Comparison of ENCODE assay signal across 10 cellular contexts in the genomic region with DNA sequence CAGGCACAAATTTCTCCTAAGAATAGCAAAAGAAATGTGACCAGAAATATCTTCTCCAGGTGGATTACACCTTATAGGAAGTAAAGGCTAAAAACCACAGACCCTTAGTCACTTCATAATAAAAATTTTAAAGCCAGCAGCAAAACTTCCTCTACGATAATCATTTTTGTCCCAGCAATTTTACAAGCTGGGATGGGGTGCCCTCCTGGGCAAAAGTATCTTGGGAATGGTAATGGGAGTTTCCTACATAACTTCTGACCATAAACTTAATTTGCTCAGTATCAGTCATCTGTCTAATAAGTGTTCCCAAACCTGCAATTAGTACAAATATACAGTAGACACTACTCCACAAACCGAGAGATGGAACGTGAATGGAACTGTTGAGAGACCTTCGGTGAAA. TPM values are rescaled to one million over a fixed set of nuclear protein-coding genes. Genes with fewer than 3 reads are reported as not detected.
A peak's percentile ranks its signal among the peaks of the same experiment; 100 is the strongest.
DNase-seq lines count a peak whose midpoint lies in the region; ATAC-seq and TF ChIP-seq lines count a peak whose summit lies in the region.
"Had no signal": no experiment of that assay in that cellular context is flagged by ENCODE, and none has a peak within 500 bp of the region (broad histone marks: within the 10 kb centered on the region; RNA-seq: fewer than 3 reads in every experiment).

No MANE protein-coding gene starts in this region.

- peaks cover 45% of the 10 kb centered on the region for H3K36me3 Mint-ChIP-seq in stimulated activated naive CD8-positive, alpha-beta T cell treated with anti-CD3 and anti-CD28 coated beads, Interleukin-15, Interleukin-2, amounts not matched to agents 100 ng/mL and 50 ng/mL, for 24 hours (ENCODE audit: low read depth)

- WGBS in mammary epithelial cell (ENCODE audit: low coverage, missing lambda C conversion rate) = 5% methylated on average over 4 of the region's 4 CpGs

- H3K9ac ChIP-seq in mammary epithelial cell (ENCODE audit: insufficient read depth, low read length) (peak overlapping the region; percentile 74), mucosa of stomach (ENCODE audit: low read length) (peak overlapping the region; percentile 85)

- H3K4me1 ChIP-seq in mammary epithelial cell (ENCODE audit: insufficient read depth, low read length) (peaks cover 32% of the 10 kb centered on the region), mucosa of stomach (ENCODE audit: control insufficient read depth, insufficient read depth, low read length) (peaks cover 21% of the 10 kb centered on the region)

- no peak for TF ChIP-seq CTCF in mammary epithelial cell (conservative IDR thresholded peaks at IDR 0.05 in 1 of 2, IDR thresholded peaks at IDR 0.05 in 1 of 2; ENCODE audit: extremely low read depth in 1 of 2, insufficient read depth in 1 of 2, low read depth in 1 of 2, low read length in 2 of 2)

- H3K79me2 ChIP-seq in mammary epithelial cell (ENCODE audit: insufficient read depth, low read length) = peaks cover 79% of the 10 kb centered on the region

- H2AFZ ChIP-seq in mammary epithelial cell (ENCODE audit: low read depth, low read length) = no peak overlapping the region

- no peaks in the 10 kb centered on the region for H3K9me3 Mint-ChIP-seq in stimulated activated naive CD8-positive, alpha-beta T cell treated with anti-CD3 and anti-CD28 coated beads, Interleukin-15, Interleukin-2, amounts not matched to agents 100 ng/mL and 50 ng/mL, for 24 hours
- H3K9me3 Mint-ChIP-seq: dendritic cell treated with granulocyte-macrophage colony-stimulating factor and Interleukin-4, amounts not matched to agents 40 ng/mL and 50 ng/mL, for 4 days had no signal

- intact Hi-C loops in mammary epithelial cell (cut with micrococcal nuclease) = no loop called here

- peak overlapping the region; percentile 93 for H3K4me2 ChIP-seq in mammary epithelial cell (ENCODE audit: insufficient read depth, low read depth, low read length)

- H3K4me1 Mint-ChIP-seq in stimulated activated naive CD8-positive, alpha-beta T cell treated with anti-CD3 and anti-CD28 coated beads, Interleukin-15, Interleukin-2, amounts not matched to agents 100 ng/mL and 50 ng/mL, for 24 hours (ENCODE audit: low read depth) = peaks cover 56% of the 10 kb centered on the region

- H3K4me3 Mint-ChIP-seq in stimulated activated naive CD8-positive, alpha-beta T cell treated with anti-CD3 and anti-CD28 coated beads, Interleukin-15, Interleukin-2, amounts not matched to agents 100 ng/mL and 50 ng/mL, for 24 hours = peak overlapping the region; percentile 95

- H3K9me3 ChIP-seq in mammary epithelial cell (replicated peaks; ENCODE audit: insufficient read depth, low read length) = no peaks in the 10 kb centered on the region
- no peaks in the 10 kb centered on the region for H3K9me3 ChIP-seq in mucosa of stomach (ENCODE audit: control insufficient read depth, low read length)

- H3K27ac Mint-ChIP-seq in stimulated activated naive CD8-positive, alpha-beta T cell treated with anti-CD3 and anti-CD28 coated beads, Interleukin-15, Interleukin-2, amounts not matched to agents 100 ng/mL and 50 ng/mL, for 24 hours = peak overlapping the region; percentile 90
- H3K27ac Mint-ChIP-seq: dendritic cell treated with granulocyte-macrophage colony-stimulating factor and Interleukin-4, amounts not matched to agents 40 ng/mL and 50 ng/mL, for 4 days had no signal

- no peaks in the 10 kb centered on the region for H3K27me3 Mint-ChIP-seq in stimulated activated naive CD8-positive, alpha-beta T cell treated with anti-CD3 and anti-CD28 coated beads, Interleukin-15, Interleukin-2, amounts not matched to agents 100 ng/mL and 50 ng/mL, for 24 hours
- H3K27me3 Mint-ChIP-seq: dendritic cell treated with granulocyte-macrophage colony-stimulating factor and Interleukin-4, amounts not matched to agents 40 ng/mL and 50 ng/mL, for 4 days had no signal

- no peak for DNase-seq in stimulated activated naive CD8-positive, alpha-beta T cell treated with anti-CD3 and anti-CD28 coated beads, Interleukin-15, Interleukin-2, amounts not matched to agents 100 U/mL and 50 U/mL, for 24 hours
- DNase-seq in mammary epithelial cell = peak; percentile 38
- DNase-seq in NCI-H345 treated with DMSO at 0.1 percent for 48 hours (lab: John Stamatoyannopoulos, UW; ENCODE audit: unreplicated experiment) = no peak
- no peak for DNase-seq in dermis blood vessel endothelial cell
- no peak for DNase-seq in globus pallidus (ENCODE audit: low spot score)
- no peak for DNase-seq in OCI-M1 (lab: John Stamatoyannopoulos, UW)

- no peaks in the 10 kb centered on the region for H3K36me3 ChIP-seq in mammary epithelial cell (ENCODE audit: insufficient read depth, low read length)
- H3K36me3 ChIP-seq in mucosa of stomach (ENCODE audit: control insufficient read depth, insufficient read depth, low read length) = no peaks in the 10 kb centered on the region

- CTCF ChIA-PET in mammary epithelial cell (lab: Charles Lee; ENCODE audit: low non-redundant PET) = interaction anchor here (0.6 kb wide), 1 partner anchor 222 kb away, joined by 3 read pairs; no protein-coding TSS in a partner anchor

- BruUV-seq in mammary epithelial cell (replicated peaks; lab: Mats Ljungman, UMichigan) = no TSS peak

- dilution Hi-C loops in mammary epithelial cell (cut with HindIII; ENCODE audit: low sequenced_read_pairs) = no loop called here

- H3K27me3 ChIP-seq in mammary epithelial cell (ENCODE audit: insufficient read depth, low read length) = no peaks in the 10 kb centered on the region
- no peaks in the 10 kb centered on the region for H3K27me3 ChIP-seq in mucosa of stomach (ENCODE audit: control insufficient read depth, insufficient read depth, low read length)

- ATAC-seq in stimulated activated naive CD8-positive, alpha-beta T cell treated with anti-CD3 and anti-CD28 coated beads, Interleukin-15, Interleukin-2, amounts not matched to agents 100 U/mL and 50 U/mL, for 24 hours = no peak

- H4K20me1 ChIP-seq in mammary epithelial cell (ENCODE audit: insufficient read depth, low read length) = no peaks in the 10 kb centered on the region

- in situ Hi-C loops in mammary epithelial cell (cut with MboI; ENCODE audit: low sequenced_read_pairs in 2 of 2) = no loop called here

- peak overlapping the region; percentile 78 to 85 (median 81) for H3K4me3 ChIP-seq in mammary epithelial cell (replicated peaks in 1 of 3; ENCODE audit: insufficient read depth in 1 of 3, low read depth in 2 of 3, low read length in 3 of 3)
- H3K4me3 ChIP-seq in mucosa of stomach (ENCODE audit: low read length) = peak overlapping the region; percentile 76

- peak overlapping the region; percentile 71 for H3K27ac ChIP-seq in mammary epithelial cell (ENCODE audit: insufficient read depth, low read depth, low read length)

RNA-seq across cellular contexts. Expression of gene PHF12, which starts 3.0 kb away (rescaled TPM):
- total RNA-seq in mammary epithelial cell (10 to 100 TPM; 22.7 to 31.1 TPM), dermis blood vessel endothelial cell (16.8 and 25.8 TPM in 2 replicates)
- 17.8 TPM for polyA plus RNA-seq in mammary epithelial cell
- 60.6 TPM for polyA minus RNA-seq in mammary epithelial cell

RNA-seq across cellular contexts. Expression of gene DHRS13, which starts 45.5 kb away (rescaled TPM):
- 1 to 10 TPM; 2.3 to 7.3 TPM for total RNA-seq in mammary epithelial cell
- 7.9 TPM for polyA plus RNA-seq in mammary epithelial cell
- 6.2 TPM for polyA minus RNA-seq in mammary epithelial cell
- 18.7 and 20.5 TPM in 2 replicates for total RNA-seq in dermis blood vessel endothelial cell

RNA-seq across cellular contexts. Expression of gene FLOT2, which starts 50.8 kb away (rescaled TPM):
- total RNA-seq in mammary epithelial cell = 100 to 1,000 TPM in 1 of 2 donors, 10 to 100 TPM in 1; 80.2 to 129 TPM
- polyA plus RNA-seq in mammary epithelial cell = 105 TPM
- polyA minus RNA-seq in mammary epithelial cell = 226 TPM
- 130 and 195 TPM in 2 replicates for total RNA-seq in dermis blood vessel endothelial cell

RNA-seq across cellular contexts. Expression of gene SEZ6, which starts 57.5 kb away (rescaled TPM):
- total RNA-seq in mammary epithelial cell (not detected), dermis blood vessel endothelial cell (not detected in 2 replicates)
- not detected for polyA plus RNA-seq in mammary epithelial cell
- polyA minus RNA-seq in mammary epithelial cell = not detected
- total RNA-seq: subcutaneous adipose tissue had no signal
